In genomic region chr9:133374612-133375115, GRCh38 we compare ENCODE assay signal across 8 cellular contexts. TPM values are rescaled to one million over a fixed set of nuclear protein-coding genes. Genes with fewer than 3 reads are reported as not detected.
DNase-seq lines count a peak whose midpoint lies in the region; ATAC-seq and TF ChIP-seq lines count a peak whose summit lies in the region.

No MANE protein-coding gene starts in this region.

- H3K27ac ChIP-seq in CD4-positive, CD25-positive, alpha-beta regulatory T cell (ENCODE audit: insufficient read depth, low read length, poor library complexity, severe bottlenecking), result peak overlapping the region; percentile 95
- H3K27ac ChIP-seq in mammary epithelial cell (ENCODE audit: insufficient read depth, low read depth, low read length), result peak overlapping the region; percentile 83

- ATAC-seq in CD4-positive, CD25-positive, alpha-beta regulatory T cell (ENCODE audit: low read depth in 2 of 2), result peak; percentile 2 to 29
- ATAC-seq in mucosa of descending colon (no peak), HG03442 (IDR thresholded peaks at IDR 0.05; ENCODE audit: unreplicated experiment) (no peak)

- TF ChIP-seq CTCF in NB4 (IDR thresholded peaks at IDR 0.05; ENCODE audit: low read depth, low read length) (no peak), mammary epithelial cell (conservative IDR thresholded peaks at IDR 0.05 in 1 of 2, IDR thresholded peaks at IDR 0.05 in 1 of 2; ENCODE audit: extremely low read depth in 1 of 2, insufficient read depth in 1 of 2, low read depth in 1 of 2, low read length in 2 of 2) (no peak), mucosa of descending colon (IDR thresholded peaks at IDR 0.05) (no peak)

- H3K4me3 Mint-ChIP-seq in CD4-positive, CD25-positive, alpha-beta regulatory T cell, result peak overlapping the region; percentile 93 to 100 (median 97)

- intact Hi-C loops in mammary epithelial cell (cut with micrococcal nuclease), result loop anchor here (1.0 to 2.0 kb wide), 2 partner anchors 16 to 26 kb away; partner anchors contain the start of genes MED22 and RPL7A
- intact Hi-C loops in mucosa of descending colon (cut with DNase I, micrococcal nuclease), result no loop called here

- BruUV-seq in mammary epithelial cell (replicated peaks; lab: Mats Ljungman, UMichigan), result TSS peak; percentile 46

- no peak for TF ChIP-seq POLR2A in NB4 (IDR thresholded peaks at IDR 0.05; ENCODE audit: extremely low read depth, insufficient read length)

- H3K36me3 ChIP-seq in CD4-positive, CD25-positive, alpha-beta regulatory T cell (ENCODE audit: control insufficient read depth, insufficient read depth, low read length), result peaks cover 4% of the 10 kb centered on the region
- peaks cover 17% of the 10 kb centered on the region for H3K36me3 ChIP-seq in mammary epithelial cell (ENCODE audit: insufficient read depth, low read length)
- H3K36me3 ChIP-seq in mucosa of descending colon (ENCODE audit: low read depth), result peaks cover 5% of the 10 kb centered on the region

- peak overlapping the region; percentile 85 for H3K4me2 ChIP-seq in mammary epithelial cell (ENCODE audit: insufficient read depth, low read depth, low read length)

- H3K27me3 Mint-ChIP-seq in CD4-positive, CD25-positive, alpha-beta regulatory T cell, result no peaks in the 10 kb centered on the region

- peak overlapping the region; percentile 93 for H3K9ac ChIP-seq in mammary epithelial cell (ENCODE audit: insufficient read depth, low read length)

- H3K9me3 ChIP-seq in CD4-positive, CD25-positive, alpha-beta regulatory T cell (ENCODE audit: control insufficient read depth in 2 of 2, low read length in 2 of 2), result no peaks in the 10 kb centered on the region
- H3K9me3 ChIP-seq in mammary epithelial cell (replicated peaks; ENCODE audit: insufficient read depth, low read length) (no peaks in the 10 kb centered on the region), mucosa of descending colon (no peaks in the 10 kb centered on the region)

- no peaks in the 10 kb centered on the region for H3K27me3 ChIP-seq in CD4-positive, CD25-positive, alpha-beta regulatory T cell (ENCODE audit: control insufficient read depth, insufficient read depth, low read length)
- no peaks in the 10 kb centered on the region for H3K27me3 ChIP-seq in mammary epithelial cell (ENCODE audit: insufficient read depth, low read length)

- peaks cover 6% of the 10 kb centered on the region for H4K20me1 ChIP-seq in mammary epithelial cell (ENCODE audit: insufficient read depth, low read length)

- peak in 2 of 3 donors; percentile 41 to 66 for DNase-seq in CD4-positive, CD25-positive, alpha-beta regulatory T cell
- DNase-seq in NB4 (ENCODE audit: low read depth), result peak; percentile 79
- DNase-seq in mammary epithelial cell, result peak; percentile 30
- no peak for DNase-seq in mucosa of descending colon
- DNase-seq in anterior cingulate cortex (lab: John Stamatoyannopoulos, UW), result no peak
- DNase-seq in NCI-H748 (lab: John Stamatoyannopoulos, UW; ENCODE audit: unreplicated experiment), result no peak
- DNase-seq in SHP77 (lab: John Stamatoyannopoulos, UW), result no peak

- peak overlapping the region; percentile 91 for H3K4me3 ChIP-seq in CD4-positive, CD25-positive, alpha-beta regulatory T cell (ENCODE audit: low read depth, low read length)
- peak overlapping the region; percentile 96 for H3K4me3 ChIP-seq in NB4 (ENCODE audit: low read depth, low read length)
- H3K4me3 ChIP-seq in mammary epithelial cell (replicated peaks in 1 of 3; ENCODE audit: insufficient read depth in 1 of 3, low read depth in 2 of 3, low read length in 3 of 3), result peak overlapping the region; percentile 63 to 76 (median 65)
- peak overlapping the region; percentile 97 for H3K4me3 ChIP-seq in mucosa of descending colon

- peaks cover 15 to 61% (median 39%) of the 10 kb centered on the region in 4 donors for H3K4me1 Mint-ChIP-seq in CD4-positive, CD25-positive, alpha-beta regulatory T cell

- CTCF ChIA-PET in mammary epithelial cell (lab: Charles Lee; ENCODE audit: low non-redundant PET), result no interaction called here

- H3K9me3 Mint-ChIP-seq in CD4-positive, CD25-positive, alpha-beta regulatory T cell, result peaks cover 0 to 2% (median 0%) of the 10 kb centered on the region in 7 donors

- H3K79me2 ChIP-seq in mammary epithelial cell (ENCODE audit: insufficient read depth, low read length), result peaks cover 62% of the 10 kb centered on the region

- peak overlapping the region; percentile 93 to 96 (median 95) for H3K27ac Mint-ChIP-seq in CD4-positive, CD25-positive, alpha-beta regulatory T cell

- 7% methylated on average over 12 of the region's 12 CpGs for whole genome bisulfite sequencing in mammary epithelial cell (ENCODE audit: low coverage, missing lambda C conversion rate)

- H2AFZ ChIP-seq in mammary epithelial cell (ENCODE audit: low read depth, low read length), result peak overlapping the region; percentile 50

- in situ Hi-C loops in mammary epithelial cell (cut with MboI; ENCODE audit: low sequenced_read_pairs in 2 of 2), result no loop called here

- peaks cover 67% of the 10 kb centered on the region for H3K4me1 ChIP-seq in CD4-positive, CD25-positive, alpha-beta regulatory T cell (ENCODE audit: control insufficient read depth, insufficient read depth, low read length, poor library complexity, severe bottlenecking)
- peaks cover 17% of the 10 kb centered on the region for H3K4me1 ChIP-seq in mammary epithelial cell (ENCODE audit: insufficient read depth, low read length)
- H3K4me1 ChIP-seq in mucosa of descending colon (ENCODE audit: low read depth), result peaks cover 27% of the 10 kb centered on the region

- dilution Hi-C loops in mammary epithelial cell (cut with HindIII; ENCODE audit: low sequenced_read_pairs), result loop anchor here (5.0 kb wide), 2 partner anchors 43 to 93 kb away; partner anchors contain the start of gene REXO4

- H3K36me3 Mint-ChIP-seq in CD4-positive, CD25-positive, alpha-beta regulatory T cell, result peaks cover 8% of the 10 kb centered on the region

RNA-seq across cellular contexts. Expression of gene SURF4, which starts 1.2 kb away (rescaled TPM):
- total RNA-seq in CD4-positive, CD25-positive, alpha-beta regulatory T cell, result 132 TPM
- 100 to 1,000 TPM; 189 to 227 (median 212) TPM for polyA plus RNA-seq in CD4-positive, CD25-positive, alpha-beta regulatory T cell
- 100 to 1,000 TPM; 192 to 214 TPM for total RNA-seq in mammary epithelial cell
- 206 TPM for polyA plus RNA-seq in mammary epithelial cell
- polyA minus RNA-seq in mammary epithelial cell, result 325 TPM
- 100 to 1,000 TPM; 117 to 165 (median 149) TPM for total RNA-seq in mucosa of descending colon

RNA-seq across cellular contexts. Expression of gene STKLD1, which starts 1.5 kb away (rescaled TPM):
- 0.86 TPM for total RNA-seq in CD4-positive, CD25-positive, alpha-beta regulatory T cell
- under 1 TPM; 0.09 to 0.28 (median 0.15) TPM for polyA plus RNA-seq in CD4-positive, CD25-positive, alpha-beta regulatory T cell
- 1 to 10 TPM in 1 of 2 donors, under 1 TPM in 1; 0.67 to 1.0 TPM for total RNA-seq in mammary epithelial cell
- 0.17 TPM for polyA plus RNA-seq in mammary epithelial cell
- polyA minus RNA-seq in mammary epithelial cell, result not detected
- 1 to 10 TPM in 2 of 3 donors, under 1 TPM in 1; 0.41 to 1.4 (median 1.3) TPM for total RNA-seq in mucosa of descending colon

RNA-seq across cellular contexts. Expression of gene SURF2, which starts 18.3 kb away (rescaled TPM):
- total RNA-seq in CD4-positive, CD25-positive, alpha-beta regulatory T cell, result 24.3 TPM
- 10 to 100 TPM; 34.5 to 47.1 (median 37.0) TPM for polyA plus RNA-seq in CD4-positive, CD25-positive, alpha-beta regulatory T cell
- total RNA-seq in mammary epithelial cell (10 to 100 TPM; 22.5 to 42.2 TPM), mucosa of descending colon (10 to 100 TPM in 2 of 3 donors, 1 to 10 TPM in 1; 8.7 to 15.0 (median 11.4) TPM)
- polyA plus RNA-seq in mammary epithelial cell, result 39.2 TPM
- 35.4 TPM for polyA minus RNA-seq in mammary epithelial cell

RNA-seq across cellular contexts. Expression of gene SURF1, which starts 18.4 kb away (rescaled TPM):
- 41.8 TPM for total RNA-seq in CD4-positive, CD25-positive, alpha-beta regulatory T cell
- polyA plus RNA-seq in CD4-positive, CD25-positive, alpha-beta regulatory T cell, result 100 to 1,000 TPM; 114 to 120 (median 115) TPM
- total RNA-seq in mammary epithelial cell (10 to 100 TPM; 17.5 to 23.4 TPM), mucosa of descending colon (10 to 100 TPM; 45.4 to 63.0 (median 52.2) TPM)
- 43.5 TPM for polyA plus RNA-seq in mammary epithelial cell
- polyA minus RNA-seq in mammary epithelial cell, result 24.5 TPM

RNA-seq across cellular contexts. Expression of gene RPL7A, which starts 26.6 kb away (rescaled TPM):
- 1,813 TPM for total RNA-seq in CD4-positive, CD25-positive, alpha-beta regulatory T cell
- 1,000 to 10,000 TPM in 2 of 4 donors, 100 to 1,000 TPM in 2; 747 to 1,102 (median 951) TPM for polyA plus RNA-seq in CD4-positive, CD25-positive, alpha-beta regulatory T cell
- 1,000 to 10,000 TPM; 1,339 to 1,542 TPM for total RNA-seq in mammary epithelial cell
- polyA plus RNA-seq in mammary epithelial cell, result 3,578 TPM
- polyA minus RNA-seq in mammary epithelial cell, result 1,906 TPM
- total RNA-seq in mucosa of descending colon, result 1,000 to 10,000 TPM; 1,420 to 1,482 (median 1,457) TPM

Comparison
In these comparisons a context has a peak if more than half of its experiments do, and no peak if none do; other contexts are left out.
1. ATAC-seq: peak in CD4-positive, CD25-positive, alpha-beta regulatory T cell (2 of 2); none in mucosa of descending colon (single experiment) and HG03442 (single experiment).
2. DNase-seq: peak in CD4-positive, CD25-positive, alpha-beta regulatory T cell (2 of 3), NB4 (single experiment) and mammary epithelial cell (single experiment); none in mucosa of descending colon (0 of 3), anterior cingulate cortex (0 of 58), NCI-H748 (single experiment) and SHP77 (0 of 2).
3. Peak in every context shown above with its lines, with median percentiles within 50 percentile points of each other: H3K4me3 ChIP-seq.